In the genomic region with DNA sequence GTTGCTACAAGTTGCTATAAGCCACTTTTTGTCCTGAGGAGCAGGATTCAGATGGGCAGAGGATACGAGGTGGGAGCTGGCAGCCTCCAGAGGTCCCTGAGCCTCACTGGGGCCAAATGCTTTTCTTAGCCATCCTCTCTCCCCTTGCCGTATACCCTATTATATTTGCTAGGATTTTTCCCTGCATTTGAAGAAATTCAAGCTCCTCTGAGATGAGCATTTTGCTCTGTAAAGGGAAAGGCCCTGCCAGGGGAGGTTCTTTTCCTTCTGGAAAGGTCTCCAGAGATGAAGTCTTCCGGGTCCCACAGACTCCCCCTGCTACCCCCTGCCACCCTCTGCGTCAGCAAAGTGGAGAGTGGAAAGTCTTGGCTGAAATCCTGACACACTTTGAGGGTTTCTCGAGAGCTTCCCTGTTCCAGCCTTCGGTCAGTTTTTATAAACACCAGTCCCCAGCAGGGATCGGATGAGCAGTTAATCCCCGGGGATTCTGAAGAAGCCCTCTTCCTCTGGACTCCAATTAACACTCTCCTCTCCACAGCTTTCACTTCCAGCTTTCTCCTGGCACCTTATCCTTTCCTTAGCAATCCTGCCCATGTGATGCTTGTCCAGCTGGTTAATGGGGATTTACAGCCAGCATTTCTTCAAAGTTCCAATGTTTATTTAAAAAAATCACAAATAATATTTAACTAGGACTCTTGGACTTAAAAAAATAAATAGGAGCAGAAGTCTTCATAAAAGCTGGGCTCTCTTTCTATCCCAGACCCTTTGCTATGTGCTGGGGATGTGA, we compare ENCODE assay signal across 11 cellular contexts. TPM values are rescaled to one million over a fixed set of nuclear protein-coding genes. Genes with fewer than 3 reads are reported as not detected.
A peak's percentile ranks its signal among the peaks of the same experiment; 100 is the strongest.
DNase-seq lines count a peak whose midpoint lies in the region; TF ChIP-seq lines count a peak whose summit lies in the region.
"Had no signal": no experiment of that assay in that cellular context is flagged by ENCODE, and none has a peak within 500 bp of the region (broad histone marks: within the 10 kb centered on the region; RNA-seq: fewer than 3 reads in every experiment).

No MANE protein-coding gene starts in this region.

- H3K36me3 ChIP-seq in neural progenitor cell (no peaks in the 10 kb centered on the region), uterus (no peaks in the 10 kb centered on the region)

- H3K4me3 ChIP-seq in neural progenitor cell (no peak overlapping the region), uterus (peak overlapping the region in 1 of 2 donors; percentile 5), foreskin fibroblast (ENCODE audit: low read depth in 1 of 2, low read length in 2 of 2) (no peak overlapping the region)

- no peaks in the 10 kb centered on the region for H4K20me1 ChIP-seq in neural progenitor cell (ENCODE audit: low read depth)

- peak overlapping the region; percentile 52 for H2AFZ ChIP-seq in neural progenitor cell (replicated peaks)

- H3K27me3 ChIP-seq in neural progenitor cell (no peaks in the 10 kb centered on the region), uterus (no peaks in the 10 kb centered on the region)

- DNase-seq in DMS79 treated with DMSO at 0.1 percent for 48 hours (lab: John Stamatoyannopoulos, UW): peak; percentile 42
- DNase-seq in DMS79 (lab: John Stamatoyannopoulos, UW): no peak
- peak; percentile 30 for DNase-seq in glomerular visceral epithelial cell (ENCODE audit: extremely low spot score)
- DNase-seq in neural progenitor cell (ENCODE audit: low spot score): no peak
- peak in 1 of 2 donors; percentile 43 for DNase-seq in uterus
- DNase-seq in foreskin fibroblast: no peak
- no peak for DNase-seq in NCI-H2196 treated with DMSO at 0.1 percent for 48 hours (lab: John Stamatoyannopoulos, UW; ENCODE audit: unreplicated experiment)
- DNase-seq in SW480 (ENCODE audit: low spot score): no peak
- DNase-seq: activated CD4-positive, alpha-beta T cell treated with anti-CD3 and anti-CD28 coated beads, Interleukin-2, amount 10 ng/mL, durations not matched to agents 7 days and 5 days; stimulated activated CD4-positive, alpha-beta T cell treated with anti-CD3 and anti-CD28 coated beads, Interleukin-1b, Interleukin-23, amount 100 ng/mL, for 48 hours had no signal

- H3K4me1 Mint-ChIP-seq in neural progenitor cell: peaks cover 40% of the 10 kb centered on the region
- H3K4me1 Mint-ChIP-seq: activated CD4-positive, alpha-beta T cell treated with anti-CD3 and anti-CD28 coated beads, Interleukin-2, amount 10 ng/mL, durations not matched to agents 7 days and 5 days had no signal

- H3K4me1 ChIP-seq in neural progenitor cell (peaks cover 18% of the 10 kb centered on the region), uterus (peaks cover 18 to 20% of the 10 kb centered on the region in 2 donors)

- H3K27ac ChIP-seq in neural progenitor cell (no peak overlapping the region), uterus (peak overlapping the region; percentile 78 to 81)
- H3K27ac ChIP-seq: 22Rv1 had no signal

- H3K4me3 Mint-ChIP-seq in neural progenitor cell: no peak overlapping the region
- H3K4me3 Mint-ChIP-seq: activated CD4-positive, alpha-beta T cell treated with anti-CD3 and anti-CD28 coated beads, Interleukin-2, amount 10 ng/mL, durations not matched to agents 7 days and 5 days had no signal

- no peaks in the 10 kb centered on the region for H3K79me2 ChIP-seq in neural progenitor cell (ENCODE audit: low read depth)

- H3K27ac Mint-ChIP-seq in neural progenitor cell: no peak overlapping the region
- H3K27ac Mint-ChIP-seq: activated CD4-positive, alpha-beta T cell treated with anti-CD3 and anti-CD28 coated beads, Interleukin-2, amount 10 ng/mL, durations not matched to agents 7 days and 5 days had no signal

- no peaks in the 10 kb centered on the region for H3K27me3 Mint-ChIP-seq in neural progenitor cell (ENCODE audit: insufficient read depth, low read depth)
- H3K27me3 Mint-ChIP-seq: activated CD4-positive, alpha-beta T cell treated with anti-CD3 and anti-CD28 coated beads, Interleukin-2, amount 10 ng/mL, durations not matched to agents 7 days and 5 days had no signal

- H3K9me3 Mint-ChIP-seq in neural progenitor cell: no peaks in the 10 kb centered on the region
- H3K9me3 Mint-ChIP-seq: activated CD4-positive, alpha-beta T cell treated with anti-CD3 and anti-CD28 coated beads, Interleukin-2, amount 10 ng/mL, durations not matched to agents 7 days and 5 days had no signal

- no peaks in the 10 kb centered on the region for H3K36me3 Mint-ChIP-seq in neural progenitor cell

- H3F3A ChIP-seq in neural progenitor cell (ENCODE audit: low read depth): no peaks in the 10 kb centered on the region

- H3K9ac ChIP-seq in neural progenitor cell: no peak overlapping the region

- intact Hi-C loops in uterus (cut with DNase I; ENCODE audit: low total_unique reads): no loop called here

- TF ChIP-seq POLR2A in uterus (IDR thresholded peaks at IDR 0.05): no peak

- no peaks in the 10 kb centered on the region for H3K9me3 ChIP-seq in neural progenitor cell (ENCODE audit: low read depth)
- no peaks in the 10 kb centered on the region for H3K9me3 ChIP-seq in uterus

- TF ChIP-seq CTCF in neural progenitor cell (IDR thresholded peaks at IDR 0.05) (no peak), uterus (IDR thresholded peaks at IDR 0.05) (no peak), foreskin fibroblast (IDR thresholded peaks at IDR 0.05; ENCODE audit: low read depth, low read length) (no peak)

- peak overlapping the region; percentile 27 for H3K4me2 ChIP-seq in neural progenitor cell

RNA-seq across cellular contexts. Expression of gene CYRIA, which starts 13.1 kb away (rescaled TPM):
- total RNA-seq in neural progenitor cell (ENCODE audit: low replicate concordance) (0.81 and 1.0 TPM in 2 replicates), uterus (10 to 100 TPM in 1 of 4 donors, 1 to 10 TPM in 3; 4.4 to 29.6 (median 8.1) TPM)

Comparison
In these comparisons a context has a peak if more than half of its experiments do, and no peak if none do; other contexts are left out.
1. DNase-seq: peak in DMS79 treated with DMSO at 0.1 percent for 48 hours (single experiment) and glomerular visceral epithelial cell (single experiment); none in DMS79 (single experiment), neural progenitor cell (single experiment), foreskin fibroblast (0 of 2), NCI-H2196 treated with DMSO at 0.1 percent for 48 hours (single experiment) and SW480 (single experiment).